Comparison of ENCODE assay signal across 24 cellular contexts in genomic region chr17:21003007-21003621, GRCh38. TPM values are rescaled to one million over a fixed set of nuclear protein-coding genes. Genes with fewer than 3 reads are reported as not detected.
DNase-seq lines count a peak whose midpoint lies in the region; ATAC-seq, FAIRE-seq and TF ChIP-seq lines count a peak whose summit lies in the region.
"Had no signal": no experiment of that assay in that cellular context is flagged by ENCODE, and none has a peak within 500 bp of the region (broad histone marks: within the 10 kb centered on the region; RNA-seq: fewer than 3 reads in every experiment).

No MANE protein-coding gene starts in this region.

- no peaks in the 10 kb centered on the region for H3K27me3 ChIP-seq in dorsolateral prefrontal cortex
- H3K27me3 ChIP-seq: ovary, sigmoid colon, upper lobe of left lung had no signal

- FAIRE-seq in HTR-8/SVneo (lab: Jason Lieb, UNC): peak; percentile 78
- FAIRE-seq: colon, endometrium had no signal

- H3K4me1 Mint-ChIP-seq in activated naive CD4-positive, alpha-beta T cell treated with anti-CD3 and anti-CD28 coated beads, Interleukin-2, amount 10 ng/mL, durations not matched to agents 7 days and 5 days: peaks cover 43% of the 10 kb centered on the region
- H3K4me1 Mint-ChIP-seq in stimulated activated naive B cell treated with anti-CD40 and anti-IgM and Interleukin-4, amounts not matched to agents 10 μg/mL and 1 μg/mL and 100 μg/mL, for 72 hours: peaks cover 6 to 10% of the 10 kb centered on the region in 2 donors
- H3K4me1 Mint-ChIP-seq: activated B cell treated with CpG ODN at 0.5 μM for 24 hours had no signal

- H3K9me3 Mint-ChIP-seq in activated naive CD4-positive, alpha-beta T cell treated with anti-CD3 and anti-CD28 coated beads, Interleukin-2, amount 10 ng/mL, durations not matched to agents 7 days and 5 days: no peaks in the 10 kb centered on the region
- no peaks in the 10 kb centered on the region for H3K9me3 Mint-ChIP-seq in stimulated activated naive B cell treated with anti-CD40 and anti-IgM and Interleukin-4, amounts not matched to agents 10 μg/mL and 1 μg/mL and 100 μg/mL, for 72 hours
- H3K9me3 Mint-ChIP-seq: activated B cell treated with CpG ODN at 0.5 μM for 24 hours; activated CD4-positive, alpha-beta memory T cell treated with anti-CD3 and anti-CD28 coated beads for 36 hours; naive B cell had no signal

- CTCF ChIA-PET in activated naive CD4-positive, alpha-beta T cell treated with anti-CD3 and anti-CD28 coated beads, Interleukin-2, amount 10 ng/mL, durations not matched to agents 7 days and 5 days (lab: Charles Lee): no interaction called here

- no peak for TF ChIP-seq CTCF in dorsolateral prefrontal cortex (IDR thresholded peaks at IDR 0.05 in 54 of 56, conservative IDR thresholded peaks at IDR 0.05 in 2 of 56; ENCODE audit: low read depth in 1 of 56, partially characterized antibody in 56 of 56)

- H3K4me3 Mint-ChIP-seq in activated naive CD4-positive, alpha-beta T cell treated with anti-CD3 and anti-CD28 coated beads, Interleukin-2, amount 10 ng/mL, durations not matched to agents 7 days and 5 days: no peak overlapping the region
- no peak overlapping the region for H3K4me3 Mint-ChIP-seq in stimulated activated naive B cell treated with anti-CD40 and anti-IgM and Interleukin-4, amounts not matched to agents 10 μg/mL and 1 μg/mL and 100 μg/mL, for 72 hours
- H3K4me3 Mint-ChIP-seq: activated B cell treated with CpG ODN at 0.5 μM for 24 hours; activated CD4-positive, alpha-beta memory T cell treated with anti-CD3 and anti-CD28 coated beads for 36 hours; naive B cell had no signal

- intact Hi-C loops in dorsolateral prefrontal cortex (cut with DNase I): loop anchor here in 1 of 2 donors (5.0 kb wide), 1 partner anchor 39 kb away; the partner anchor contains the start of gene USP22

- peak overlapping the region in 1 of 59 donors; percentile 8 for H3K4me3 ChIP-seq in dorsolateral prefrontal cortex
- H3K4me3 ChIP-seq: ovary, sigmoid colon, upper lobe of left lung had no signal

- no peak for DNase-seq in activated naive CD4-positive, alpha-beta T cell treated with anti-CD3 and anti-CD28 coated beads, Interleukin-2, amount 10 ng/mL, durations not matched to agents 7 days and 5 days
- no peak for DNase-seq in activated naive CD4-positive, alpha-beta T cell treated with anti-CD3 and anti-CD28 coated beads, Interleukin-2, amount 50 U/mL, for 16 hours
- DNase-seq in HTR-8/SVneo (ENCODE audit: insufficient read length, low spot score): no peak
- no peak for DNase-seq in dorsolateral prefrontal cortex
- DNase-seq in stimulated activated naive B cell treated with anti-CD40 and anti-IgM and Interleukin-4, amounts not matched to agents 10 μg/mL and 1 μg/mL and 100 μg/mL, for 72 hours: no peak
- no peak for DNase-seq in stimulated activated CD4-positive, alpha-beta T cell treated with anti-CD3 and anti-CD28 coated beads, Interleukin-4, amount 100 ng/mL, for 4 hours
- no peak for DNase-seq in DMS53 (lab: John Stamatoyannopoulos, UW)
- DNase-seq: activated B cell treated with CpG ODN at 0.5 μM for 24 hours; activated CD4-positive, alpha-beta memory T cell treated with anti-CD3 and anti-CD28 coated beads for 36 hours; activated gamma-delta T cell treated with Interleukin-2 at 50 U/mL for 16 hours; glutamatergic neuron; kidney glomerular epithelial cell; mesenchymal stem cell; naive B cell; NCI-H1092; NCI-H1930; sigmoid colon; stimulated activated naive CD4-positive, alpha-beta T cell; upper lobe of left lung had no signal

- peaks cover 71% of the 10 kb centered on the region for H3K36me3 Mint-ChIP-seq in activated naive CD4-positive, alpha-beta T cell treated with anti-CD3 and anti-CD28 coated beads, Interleukin-2, amount 10 ng/mL, durations not matched to agents 7 days and 5 days
- peaks cover 32 to 63% of the 10 kb centered on the region in 2 donors for H3K36me3 Mint-ChIP-seq in stimulated activated naive B cell treated with anti-CD40 and anti-IgM and Interleukin-4, amounts not matched to agents 10 μg/mL and 1 μg/mL and 100 μg/mL, for 72 hours

- no peaks in the 10 kb centered on the region for H3K27me3 Mint-ChIP-seq in activated naive CD4-positive, alpha-beta T cell treated with anti-CD3 and anti-CD28 coated beads, Interleukin-2, amount 10 ng/mL, durations not matched to agents 7 days and 5 days
- H3K27me3 Mint-ChIP-seq in stimulated activated naive B cell treated with anti-CD40 and anti-IgM and Interleukin-4, amounts not matched to agents 10 μg/mL and 1 μg/mL and 100 μg/mL, for 72 hours: no peaks in the 10 kb centered on the region
- H3K27me3 Mint-ChIP-seq: activated B cell treated with CpG ODN at 0.5 μM for 24 hours; activated CD4-positive, alpha-beta memory T cell treated with anti-CD3 and anti-CD28 coated beads for 36 hours; naive B cell had no signal

- no peak for ATAC-seq in stimulated activated naive B cell treated with anti-CD40 and anti-IgM and Interleukin-4, amounts not matched to agents 10 μg/mL and 1 μg/mL and 100 μg/mL, for 72 hours (replicated peaks)
- ATAC-seq in GM21723 (IDR thresholded peaks at IDR 0.05; ENCODE audit: unreplicated experiment): no peak
- ATAC-seq: SK-N-SH treated with all-trans-retinoic acid at 6 μM for 48 hours had no signal

- peak overlapping the region; percentile 79 for H3K27ac Mint-ChIP-seq in activated naive CD4-positive, alpha-beta T cell treated with anti-CD3 and anti-CD28 coated beads, Interleukin-2, amount 10 ng/mL, durations not matched to agents 7 days and 5 days
- peak overlapping the region; percentile 31 for H3K27ac Mint-ChIP-seq in stimulated activated naive B cell treated with anti-CD40 and anti-IgM and Interleukin-4, amounts not matched to agents 10 μg/mL and 1 μg/mL and 100 μg/mL, for 72 hours
- H3K27ac Mint-ChIP-seq: activated B cell treated with CpG ODN at 0.5 μM for 24 hours; activated CD4-positive, alpha-beta memory T cell treated with anti-CD3 and anti-CD28 coated beads for 36 hours had no signal

- peak overlapping the region; percentile 8 to 99 (median 94) for H3K27ac ChIP-seq in dorsolateral prefrontal cortex
- H3K27ac ChIP-seq: ovary, upper lobe of left lung had no signal

RNA-seq across cellular contexts. Expression of gene USP22, which starts 39.7 kb away (rescaled TPM):
- 100 to 1,000 TPM; 223 to 385 (median 299) TPM for total RNA-seq in dorsolateral prefrontal cortex
